ENCODE assay signal across 11 cellular contexts in the genomic region with DNA sequence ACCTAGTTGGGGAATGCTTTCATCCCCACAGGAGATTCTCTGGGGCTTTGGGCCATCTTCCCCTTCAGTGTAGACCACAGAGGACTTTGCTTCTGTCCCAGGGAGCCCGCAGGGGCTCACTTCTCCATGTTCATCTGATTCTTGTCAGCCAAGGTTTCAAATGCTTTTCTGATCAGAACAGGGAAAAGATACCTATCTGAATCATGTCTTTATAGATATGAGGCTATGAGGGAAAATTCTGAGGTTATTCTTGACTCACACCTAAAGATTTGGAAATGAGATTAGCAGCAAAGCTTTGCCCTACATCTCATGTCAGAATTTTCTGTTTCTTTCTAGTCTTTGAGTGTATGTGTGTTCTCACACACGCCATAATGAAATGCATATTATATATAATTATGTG. TPM values are rescaled to one million over a fixed set of nuclear protein-coding genes. Genes with fewer than 3 reads are reported as not detected.
DNase-seq lines count a peak whose midpoint lies in the region; ATAC-seq and TF ChIP-seq lines count a peak whose summit lies in the region.
"Had no signal": no experiment of that assay in that cellular context is flagged by ENCODE, and none has a peak within 500 bp of the region (broad histone marks: within the 10 kb centered on the region; RNA-seq: fewer than 3 reads in every experiment).

No MANE protein-coding gene starts in this region.

- H3K4me1 ChIP-seq in body of pancreas: peaks cover 8% of the 10 kb centered on the region

- H3K9me3 Mint-ChIP-seq in T-helper 1 cell treated with Interleukin-12 subunit alpha and Interleukin-12 subunit beta and Interleukin-4 antibody, amounts not matched to agents 30 μg/mL and 1 μg/mL, for 36 hours: no peaks in the 10 kb centered on the region
- no peaks in the 10 kb centered on the region for H3K9me3 Mint-ChIP-seq in natural killer cell treated with Interleukin-12 subunit alpha and Interleukin-12 subunit beta and Interleukin-15 and Interleukin-18, amount 100 ng/mL, for 72 hours

- no peaks in the 10 kb centered on the region for H3K27me3 ChIP-seq in body of pancreas

- H3K27ac ChIP-seq in body of pancreas: no peak overlapping the region
- H3K27ac ChIP-seq: thoracic aorta had no signal

- H3K4me3 Mint-ChIP-seq in T-helper 1 cell treated with Interleukin-12 subunit alpha and Interleukin-12 subunit beta and Interleukin-4 antibody, amounts not matched to agents 30 μg/mL and 1 μg/mL, for 36 hours: peak overlapping the region; percentile 66
- H3K4me3 Mint-ChIP-seq in natural killer cell treated with Interleukin-12 subunit alpha and Interleukin-12 subunit beta and Interleukin-15 and Interleukin-18, amount 100 ng/mL, for 72 hours: peak overlapping the region; percentile 56

- H3K36me3 ChIP-seq in body of pancreas (replicated peaks in 1 of 2; ENCODE audit: insufficient read depth in 1 of 2, low read depth in 2 of 2): no peaks in the 10 kb centered on the region
- H3K36me3 ChIP-seq: thoracic aorta had no signal

- intact Hi-C loops in body of pancreas (cut with DNase I): no loop called here

- ATAC-seq in GM18858 (IDR thresholded peaks at IDR 0.05; ENCODE audit: unreplicated experiment) (peak; percentile 12), HG02642 (IDR thresholded peaks at IDR 0.05; ENCODE audit: poor library complexity, unreplicated experiment) (peak; percentile 18), body of pancreas (no peak)
- ATAC-seq in natural killer cell treated with Interleukin-12 subunit alpha and Interleukin-12 subunit beta and Interleukin-15 and Interleukin-18, amount 100 ng/mL, for 72 hours: no peak
- ATAC-seq: Panc1 had no signal

- H3K27ac Mint-ChIP-seq in T-helper 1 cell treated with Interleukin-12 subunit alpha and Interleukin-12 subunit beta and Interleukin-4 antibody, amounts not matched to agents 30 μg/mL and 1 μg/mL, for 36 hours: peak overlapping the region; percentile 90
- peak overlapping the region; percentile 79 to 92 for H3K27ac Mint-ChIP-seq in natural killer cell treated with Interleukin-12 subunit alpha and Interleukin-12 subunit beta and Interleukin-15 and Interleukin-18, amount 100 ng/mL, for 72 hours

- TF ChIP-seq CTCF in body of pancreas (IDR thresholded peaks at IDR 0.05): no peak

- no peak overlapping the region for H3K4me3 ChIP-seq in body of pancreas
- H3K4me3 ChIP-seq: thoracic aorta had no signal

- H3K9me3 ChIP-seq in body of pancreas: no peaks in the 10 kb centered on the region
- H3K9me3 ChIP-seq: thoracic aorta had no signal

- H3K36me3 Mint-ChIP-seq in T-helper 1 cell treated with Interleukin-12 subunit alpha and Interleukin-12 subunit beta and Interleukin-4 antibody, amounts not matched to agents 30 μg/mL and 1 μg/mL, for 36 hours (ENCODE audit: low read depth): peaks cover 71% of the 10 kb centered on the region
- H3K36me3 Mint-ChIP-seq in natural killer cell treated with Interleukin-12 subunit alpha and Interleukin-12 subunit beta and Interleukin-15 and Interleukin-18, amount 100 ng/mL, for 72 hours: peaks cover 55% of the 10 kb centered on the region

- no peaks in the 10 kb centered on the region for H3K27me3 Mint-ChIP-seq in T-helper 1 cell treated with Interleukin-12 subunit alpha and Interleukin-12 subunit beta and Interleukin-4 antibody, amounts not matched to agents 30 μg/mL and 1 μg/mL, for 36 hours (ENCODE audit: low read depth)
- no peaks in the 10 kb centered on the region for H3K27me3 Mint-ChIP-seq in natural killer cell treated with Interleukin-12 subunit alpha and Interleukin-12 subunit beta and Interleukin-15 and Interleukin-18, amount 100 ng/mL, for 72 hours

- TF ChIP-seq POLR2A in body of pancreas (IDR thresholded peaks at IDR 0.05): no peak

- H3K4me1 Mint-ChIP-seq in T-helper 1 cell treated with Interleukin-12 subunit alpha and Interleukin-12 subunit beta and Interleukin-4 antibody, amounts not matched to agents 30 μg/mL and 1 μg/mL, for 36 hours (ENCODE audit: low read depth): peaks cover 70% of the 10 kb centered on the region
- H3K4me1 Mint-ChIP-seq in natural killer cell treated with Interleukin-12 subunit alpha and Interleukin-12 subunit beta and Interleukin-15 and Interleukin-18, amount 100 ng/mL, for 72 hours (ENCODE audit: low read depth in 2 of 2): peaks cover 60 to 67% of the 10 kb centered on the region in 2 donors

- no peak for DNase-seq in natural killer cell treated with Interleukin-12 subunit alpha and Interleukin-12 subunit beta and Interleukin-15 and Interleukin-18, amount 100 ng/mL, for 72 hours (ENCODE audit: low spot score)
- DNase-seq in foreskin melanocyte (no peak), NCI-H2171 treated with DMSO at 0.1 percent for 48 hours (lab: John Stamatoyannopoulos, UW) (no peak), body of pancreas (no peak)
- DNase-seq: DMS79, NCI-H1417 had no signal

- 72 to 78% methylated on average over 2 of the region's 2 CpGs for WGBS in body of pancreas, 2 donors

RNA-seq across cellular contexts. Expression of a gene that starts 53.3 kb away (rescaled TPM):
- total RNA-seq in natural killer cell treated with Interleukin-12 subunit alpha and Interleukin-12 subunit beta and Interleukin-15 and Interleukin-18, amount 100 ng/mL, for 72 hours: 10 to 100 TPM; 28.7 to 41.1 TPM
- 1 to 10 TPM; 2.0 to 7.0 TPM for total RNA-seq in body of pancreas

Comparison
In these comparisons a context has a peak if more than half of its experiments do, and no peak if none do; other contexts are left out.
1. ATAC-seq: peak in GM18858 (single experiment) and HG02642 (single experiment); none in natural killer cell treated with Interleukin-12 subunit alpha and Interleukin-12 subunit beta and Interleukin-15 and Interleukin-18, amount 100 ng/mL, for 72 hours (0 of 2) and body of pancreas (single experiment).